1 cellular context compared by ENCODE assay signal in the genomic region with DNA sequence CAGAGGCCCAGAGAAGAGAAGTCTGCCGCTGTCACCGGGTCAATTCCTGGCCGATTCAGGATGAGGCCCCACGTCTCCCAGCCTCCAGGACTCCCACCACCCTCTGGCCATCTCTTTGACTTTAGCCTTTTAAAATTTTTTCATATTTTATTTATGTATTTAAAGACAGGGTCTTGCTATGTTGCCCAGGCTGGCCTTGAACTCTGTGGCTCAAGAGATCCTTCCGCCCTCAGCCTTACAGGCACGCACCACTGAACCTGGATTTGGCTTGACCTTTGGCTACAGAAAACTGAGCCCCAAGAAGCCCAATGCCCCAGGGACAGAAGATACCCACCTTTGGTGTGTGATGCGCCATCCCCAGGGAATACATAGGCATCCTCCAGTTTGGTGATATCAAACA.
TF ChIP-seq lines count a peak whose summit lies in the region.

No MANE protein-coding gene starts in this region.

TF ChIP-seq in HepG2, 621 proteins besides CTCF, POLR2A, EP300 and RAD21:
- TF ChIP-seq GATAD2A (CRISPR knock-in tag; IDR thresholded peaks at IDR 0.05) (no peak), ZNF121 (CRISPR knock-in tag; IDR thresholded peaks at IDR 0.05) (peak; percentile 73), PAWR (CRISPR knock-in tag; IDR thresholded peaks at IDR 0.05; ENCODE audit: borderline replicate concordance) (no peak), ZNF431 (CRISPR knock-in tag; IDR thresholded peaks at IDR 0.05; ENCODE audit: borderline replicate concordance, low read depth) (no peak), ZNF3 (CRISPR knock-in tag; IDR thresholded peaks at IDR 0.05) (no peak)
